In the genomic region with DNA sequence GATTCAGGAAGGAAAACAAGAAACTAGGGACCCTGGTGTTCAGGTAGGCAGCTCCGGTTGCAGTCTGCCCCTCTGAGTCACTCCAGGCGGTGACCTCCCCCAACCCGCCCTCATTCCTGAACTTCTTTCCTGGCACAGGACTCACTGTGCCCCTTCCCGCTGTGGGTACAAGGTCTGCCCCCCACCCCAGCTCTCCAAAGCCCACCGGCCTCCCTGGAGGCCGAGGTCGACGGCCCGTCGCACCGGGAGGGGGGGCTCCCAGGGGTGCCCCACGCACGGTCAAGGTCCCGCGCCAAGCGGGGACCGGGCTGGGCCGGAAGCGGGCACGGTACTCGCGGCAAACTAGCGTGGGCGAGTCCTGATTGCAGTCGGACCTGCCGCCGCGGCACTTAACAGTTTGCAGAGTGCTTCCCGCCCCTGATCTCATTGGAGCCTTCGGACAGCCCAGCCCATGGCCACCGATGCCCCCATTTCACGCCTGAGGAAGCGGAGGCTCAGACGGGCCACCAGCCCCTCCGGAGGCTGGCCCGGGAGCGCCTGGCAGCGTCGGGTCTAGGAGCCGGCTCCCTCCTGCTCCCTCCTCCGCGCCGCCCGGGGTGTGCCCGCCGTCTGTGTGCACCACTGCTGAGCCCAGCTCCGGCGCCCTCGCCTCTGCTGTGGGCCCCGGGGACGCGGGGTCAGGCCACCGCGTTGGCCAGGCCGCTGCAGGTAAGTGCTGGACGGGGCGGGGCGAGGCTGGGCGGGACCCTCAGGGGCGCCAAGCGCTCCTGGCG, we compare ENCODE assay signal across 10 cellular contexts. TPM values are rescaled to one million over a fixed set of nuclear protein-coding genes. Genes with fewer than 3 reads are reported as not detected.
DNase-seq lines count a peak whose midpoint lies in the region; ATAC-seq, FAIRE-seq and TF ChIP-seq lines count a peak whose summit lies in the region.
"Had no signal": no experiment of that assay in that cellular context is flagged by ENCODE, and none has a peak within 500 bp of the region (broad histone marks: within the 10 kb centered on the region; RNA-seq: fewer than 3 reads in every experiment).

Gene GJB3 (plus strand): TSS at position 144 of the 773 bp plus-strand sequence. CDS start 3,549 bp downstream, outside the sequence.

- dilution Hi-C loops in keratinocyte (cut with MboI; ENCODE audit: extremely low pct_ligation_motif_present, low sequenced_read_pairs) = no loop called here

- peak within 1 kb of the TSS; percentile 94 for H3K27ac ChIP-seq in keratinocyte (ENCODE audit: control insufficient read depth, insufficient read depth, low read length)
- H3K27ac ChIP-seq: 22Rv1 had no signal

- peak; percentile 67 for ATAC-seq in stimulated activated naive CD8-positive, alpha-beta T cell treated with anti-CD3 and anti-CD28 coated beads, Interleukin-15, amount 100 ng/mL, for 72 hours

- no peaks in the 10 kb centered on the region for H3K36me3 Mint-ChIP-seq in activated naive CD8-positive, alpha-beta T cell

- peak; percentile 77 for FAIRE-seq in keratinocyte (lab: Jason Lieb, UNC)

- H3K9me1 ChIP-seq in keratinocyte (ENCODE audit: control insufficient read depth, extremely low read depth, insufficient read depth, low read length) = peaks cover 2% of the 10 kb centered on the region

- H3K4me3 ChIP-seq in keratinocyte (ENCODE audit: control insufficient read depth in 2 of 3, extremely low read depth in 1 of 3, insufficient read depth in 2 of 3, low read depth in 1 of 3, low read length in 3 of 3) = peak within 1 kb of the TSS; percentile 69 to 93 (median 93)

- H3K9ac ChIP-seq in keratinocyte (ENCODE audit: control insufficient read depth, extremely low read depth, insufficient read depth, low read length) = peak within 1 kb of the TSS; percentile 96

- peaks cover 71% of the 10 kb centered on the region for H3K4me1 ChIP-seq in keratinocyte (ENCODE audit: control insufficient read depth, extremely low read depth, insufficient read depth, low read length)

- H3K4me3 Mint-ChIP-seq in activated naive CD8-positive, alpha-beta T cell = peak within 1 kb of the TSS; percentile 56
- H3K4me3 Mint-ChIP-seq in stimulated activated naive CD8-positive, alpha-beta T cell treated with anti-CD3 and anti-CD28 coated beads, Interleukin-15, amount 100 ng/mL, for 72 hours = peak within 1 kb of the TSS; percentile 40 to 59
- H3K4me3 Mint-ChIP-seq: stimulated activated naive CD8-positive, alpha-beta T cell treated with anti-CD3 and anti-CD28 coated beads, Interleukin-15, Interleukin-2, amounts not matched to agents 100 ng/mL and 50 ng/mL, for 24 hours had no signal

- no peak within 1 kb of the TSS for H3K27ac Mint-ChIP-seq in activated naive CD8-positive, alpha-beta T cell
- H3K27ac Mint-ChIP-seq in stimulated activated naive CD8-positive, alpha-beta T cell treated with anti-CD3 and anti-CD28 coated beads, Interleukin-15, amount 100 ng/mL, for 72 hours = peak within 1 kb of the TSS in 1 of 2 donors; percentile 69
- H3K27ac Mint-ChIP-seq: stimulated activated naive CD8-positive, alpha-beta T cell treated with anti-CD3 and anti-CD28 coated beads, Interleukin-15, Interleukin-2, amounts not matched to agents 100 ng/mL and 50 ng/mL, for 24 hours had no signal

- peaks cover 25% of the 10 kb centered on the region for H3K27me3 Mint-ChIP-seq in activated naive CD8-positive, alpha-beta T cell
- peaks cover 75% of the 10 kb centered on the region for H3K27me3 Mint-ChIP-seq in stimulated activated naive CD8-positive, alpha-beta T cell treated with anti-CD3 and anti-CD28 coated beads, Interleukin-15, amount 100 ng/mL, for 72 hours

- peak within 1 kb of the TSS; percentile 90 for H3K4me2 ChIP-seq in keratinocyte (ENCODE audit: control insufficient read depth, extremely low read depth, insufficient read depth, low read depth, low read length)

- no peaks in the 10 kb centered on the region for H3K27me3 ChIP-seq in keratinocyte (ENCODE audit: control insufficient read depth, extremely low read depth, insufficient read depth, low read length)

- DNase-seq in DMS 273 (lab: John Stamatoyannopoulos, UW; ENCODE audit: unreplicated experiment) (peak; percentile 49), DMS 273 treated with DMSO at 0.1 percent for 48 hours (lab: John Stamatoyannopoulos, UW) (no peak), keratinocyte (ENCODE audit: low read depth, low spot score) (no peak), SW 1271 (lab: John Stamatoyannopoulos, UW) (no peak), NCI-H2227 (lab: John Stamatoyannopoulos, UW; ENCODE audit: unreplicated experiment) (no peak)
- peak in 1 of 2 donors; percentile 9 for DNase-seq in stimulated activated naive CD8-positive, alpha-beta T cell treated with anti-CD3 and anti-CD28 coated beads, Interleukin-15, amount 100 ng/mL, for 72 hours
- no peak for DNase-seq in activated CD8-positive, alpha-beta memory T cell treated with anti-CD3 and anti-CD28 coated beads, Interleukin-2, amount 50 U/mL, for 48 hours

- H3K9me3 ChIP-seq in keratinocyte (ENCODE audit: control insufficient read depth, low read depth, low read length) = no peaks in the 10 kb centered on the region

- H2AFZ ChIP-seq in keratinocyte (ENCODE audit: control insufficient read depth, low read length) = no peak within 1 kb of the TSS

- peaks cover 2% of the 10 kb centered on the region for H3K4me1 Mint-ChIP-seq in activated naive CD8-positive, alpha-beta T cell (ENCODE audit: low read depth)
- H3K4me1 Mint-ChIP-seq in stimulated activated naive CD8-positive, alpha-beta T cell treated with anti-CD3 and anti-CD28 coated beads, Interleukin-15, amount 100 ng/mL, for 72 hours = peaks cover 7% of the 10 kb centered on the region

- no peak for TF ChIP-seq CTCF in keratinocyte (optimal IDR thresholded peaks at IDR 0.05 in 1 of 3, IDR thresholded peaks at IDR 0.05 in 1 of 3, conservative IDR thresholded peaks at IDR 0.05 in 1 of 3; ENCODE audit: extremely low read depth in 1 of 3, insufficient read depth in 2 of 3, low read length in 3 of 3)

- peaks cover 11 to 20% of the 10 kb centered on the region in 2 experiments for H3K36me3 ChIP-seq in keratinocyte (ENCODE audit: control insufficient read depth in 2 of 2, extremely low read depth in 1 of 2, insufficient read depth in 2 of 2, low read length in 2 of 2)

- H3K9me3 Mint-ChIP-seq in activated naive CD8-positive, alpha-beta T cell (ENCODE audit: low read depth) = no peaks in the 10 kb centered on the region
- H3K9me3 Mint-ChIP-seq in stimulated activated naive CD8-positive, alpha-beta T cell treated with anti-CD3 and anti-CD28 coated beads, Interleukin-15, amount 100 ng/mL, for 72 hours = no peaks in the 10 kb centered on the region
- H3K9me3 Mint-ChIP-seq: stimulated activated naive CD8-positive, alpha-beta T cell treated with anti-CD3 and anti-CD28 coated beads, Interleukin-15, Interleukin-2, amounts not matched to agents 100 ng/mL and 50 ng/mL, for 24 hours had no signal

- H4K20me1 ChIP-seq in keratinocyte (ENCODE audit: control insufficient read depth, extremely low read depth, insufficient read depth, low read length) = peaks cover 10% of the 10 kb centered on the region

- peaks cover 52% of the 10 kb centered on the region for H3K79me2 ChIP-seq in keratinocyte (ENCODE audit: control insufficient read depth, insufficient read depth, low read length)

RNA-seq across cellular contexts. Expression of gene GJB3, which starts in this region (rescaled TPM):
- polyA plus RNA-seq in keratinocyte = 133 to 176 TPM (median 163 TPM) in 3 replicates
- 134 TPM for polyA plus RNA-seq in keratinocyte (2011; ENCODE audit: low read depth)
- 117 and 171 TPM in 2 replicates for polyA plus RNA-seq in keratinocyte (2011; cell fraction: cytosol; rRNA removed)
- 99.3 and 146 TPM in 2 replicates for polyA plus RNA-seq in keratinocyte (2011; cell fraction: nucleus; rRNA removed)
- polyA plus RNA-seq in keratinocyte (2012; ENCODE audit: low replicate concordance) = 162 and 186 TPM in 2 replicates
- polyA minus RNA-seq in keratinocyte = 148 to 240 TPM (median 157 TPM) in 3 replicates
- 182 TPM for polyA minus RNA-seq in keratinocyte (2011; cell fraction: cytosol; rRNA and poly(A)+ RNA removed)
- 86.3 and 93.4 TPM in 2 replicates for polyA minus RNA-seq in keratinocyte (2011; cell fraction: nucleus; rRNA and poly(A)+ RNA removed)
